8 cellular contexts compared by ENCODE assay signal in genomic region chr2:163348843-163349395, GRCh38.
DNase-seq lines count a peak whose midpoint lies in the region; TF ChIP-seq lines count a peak whose summit lies in the region.
"Had no signal": no experiment of that assay in that cellular context is flagged by ENCODE, and none has a peak within 500 bp of the region (broad histone marks: within the 10 kb centered on the region; RNA-seq: fewer than 3 reads in every experiment).

No MANE protein-coding gene starts in this region.

- H3K27ac ChIP-seq in liver (ENCODE audit: low read depth in 1 of 2, low read length in 2 of 2), result peak overlapping the region; percentile 46 to 56
- H3K27ac ChIP-seq in urinary bladder (ENCODE audit: low read depth), result no peak overlapping the region
- H3K27ac ChIP-seq: SJSA1 had no signal

- WGBS in liver, result 57% methylated on average over 9 of the region's 9 CpGs
- WGBS in urinary bladder, result 52% methylated on average over 9 of the region's 9 CpGs

- H3K4me1 ChIP-seq in liver (ENCODE audit: control insufficient read depth in 4 of 4, insufficient read depth in 4 of 4, low read length in 3 of 4) (peaks cover 0 to 9% (median 3%) of the 10 kb centered on the region in 4 donors), urinary bladder (ENCODE audit: insufficient read depth) (no peaks in the 10 kb centered on the region)
- H3K4me1 ChIP-seq: SJSA1 had no signal

- no peak overlapping the region for H3K9ac ChIP-seq in liver (ENCODE audit: low read depth in 1 of 2, low read length in 2 of 2)

- DNase-seq in LoVo (ENCODE audit: low spot score), result peak; percentile 71
- DNase-seq in cardiac fibroblast (ENCODE audit: low read depth in 2 of 2), result peak; percentile 79 to 84
- DNase-seq in NCI-H524 (lab: John Stamatoyannopoulos, UW), result no peak
- DNase-seq in activated gamma-delta T cell treated with Interleukin-2 at 50 U/mL for 16 hours, result no peak
- no peak for DNase-seq in NCI-H2107 (lab: John Stamatoyannopoulos, UW)

- H3K4me3 ChIP-seq in cardiac fibroblast (replicated peaks in 1 of 2; ENCODE audit: low read depth in 2 of 2, low read length in 2 of 2) (peak overlapping the region in 1 of 2 donors; percentile 25), liver (ENCODE audit: low read depth in 1 of 3, low read length in 3 of 3) (no peak overlapping the region), urinary bladder (ENCODE audit: low read depth, low read length) (peak overlapping the region; percentile 34)
- H3K4me3 ChIP-seq: SJSA1 had no signal

- no peaks in the 10 kb centered on the region for H3K36me3 ChIP-seq in liver (ENCODE audit: control insufficient read depth in 4 of 4, insufficient read depth in 3 of 4, low read depth in 1 of 4, low read length in 3 of 4)
- H3K36me3 ChIP-seq in urinary bladder (ENCODE audit: insufficient read depth), result no peaks in the 10 kb centered on the region
- H3K36me3 ChIP-seq: SJSA1 had no signal

- TF ChIP-seq RAD21 in liver (IDR thresholded peaks at IDR 0.05), result peak; percentile 13 to 14

- no peak for TF ChIP-seq CTCF in cardiac fibroblast (IDR thresholded peaks at IDR 0.05; ENCODE audit: low read depth, low read length)
- TF ChIP-seq CTCF in liver (IDR thresholded peaks at IDR 0.05; ENCODE audit: low read depth, low read length, missing input control), result no peak

- H3K27me3 ChIP-seq in liver (ENCODE audit: control insufficient read depth in 4 of 4, insufficient read depth in 4 of 4, low read length in 3 of 4), result no peaks in the 10 kb centered on the region
- H3K27me3 ChIP-seq: SJSA1 had no signal

- H3K9me3 ChIP-seq in liver (ENCODE audit: control insufficient read depth in 4 of 4, low read length in 3 of 4), result no peaks in the 10 kb centered on the region
- H3K9me3 ChIP-seq: SJSA1 had no signal

TF ChIP-seq in liver, 16 proteins besides CTCF, POLR2A, EP300 and RAD21:
- TF ChIP-seq SP1 (IDR thresholded peaks at IDR 0.05), result no peak
- TF ChIP-seq FOXA1 (IDR thresholded peaks at IDR 0.05), result no peak
- no peak for TF ChIP-seq ATF3 (IDR thresholded peaks at IDR 0.05)
- TF ChIP-seq NR2F2 (IDR thresholded peaks at IDR 0.05), result peak; percentile 93
- no peak for TF ChIP-seq JUND (IDR thresholded peaks at IDR 0.05)
- no peak for TF ChIP-seq EGR1 (IDR thresholded peaks at IDR 0.05; ENCODE audit: low read depth in 2 of 2)
- TF ChIP-seq MAX (IDR thresholded peaks at IDR 0.05), result peak; percentile 15
- TF ChIP-seq RXRA (IDR thresholded peaks at IDR 0.05), result peak in 1 of 2 donors; percentile 15
- TF ChIP-seq REST (IDR thresholded peaks at IDR 0.05), result no peak

Comparison
In these comparisons a context has a peak if more than half of its experiments do, and no peak if none do; other contexts are left out.
1. DNase-seq: peak in LoVo (single experiment) and cardiac fibroblast (2 of 2); none in NCI-H524 (0 of 2), activated gamma-delta T cell treated with Interleukin-2 at 50 U/mL for 16 hours (single experiment) and NCI-H2107 (single experiment).